Comparison of ENCODE assay signal across 1 cellular context in the genomic region with DNA sequence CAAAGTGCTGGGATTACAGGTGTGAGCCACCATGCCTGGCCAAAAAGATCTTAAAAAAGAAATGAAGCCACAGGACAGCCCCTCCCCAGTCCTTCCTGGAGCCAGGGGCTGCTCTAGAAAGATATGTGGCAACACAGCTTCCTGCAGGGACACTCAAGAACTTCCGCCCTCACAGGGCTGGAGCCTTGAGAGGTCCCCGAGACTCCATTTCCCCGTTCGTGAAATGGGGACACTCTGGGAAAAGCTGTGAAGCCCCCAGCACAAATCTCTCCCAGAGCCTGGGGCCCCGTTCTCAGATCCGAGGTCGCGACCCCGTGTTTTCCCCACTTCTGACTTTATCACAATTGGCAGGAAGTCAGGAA.
TF ChIP-seq lines count a peak whose summit lies in the region.

No MANE protein-coding gene starts in this region.

TF ChIP-seq in H1, 55 proteins besides CTCF, POLR2A, EP300 and RAD21:
- TF ChIP-seq SAP30 (IDR thresholded peaks at IDR 0.05; ENCODE audit: insufficient read depth, insufficient replicate concordance, low read length): no peak
- TF ChIP-seq TEAD4 (IDR thresholded peaks at IDR 0.05; ENCODE audit: low read depth, low read length): no peak
- TF ChIP-seq RXRA (IDR thresholded peaks at IDR 0.05; ENCODE audit: insufficient read depth, low read depth, low read length): no peak
- TF ChIP-seq, protein P1, sequence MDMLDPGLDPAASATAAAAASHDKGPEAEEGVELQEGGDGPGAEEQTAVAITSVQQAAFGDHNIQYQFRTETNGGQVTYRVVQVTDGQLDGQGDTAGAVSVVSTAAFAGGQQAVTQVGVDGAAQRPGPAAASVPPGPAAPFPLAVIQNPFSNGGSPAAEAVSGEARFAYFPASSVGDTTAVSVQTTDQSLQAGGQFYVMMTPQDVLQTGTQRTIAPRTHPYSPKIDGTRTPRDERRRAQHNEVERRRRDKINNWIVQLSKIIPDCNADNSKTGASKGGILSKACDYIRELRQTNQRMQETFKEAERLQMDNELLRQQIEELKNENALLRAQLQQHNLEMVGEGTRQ (IDR thresholded peaks at IDR 0.05; ENCODE audit: low read length): no peak
- TF ChIP-seq CREB1 (IDR thresholded peaks at IDR 0.05): no peak
- no peak for TF ChIP-seq BCL11A (IDR thresholded peaks at IDR 0.05; ENCODE audit: low read depth in 2 of 2, low read length in 2 of 2)
- TF ChIP-seq CBX8 (IDR thresholded peaks at IDR 0.05; ENCODE audit: borderline replicate concordance, low read depth, low read length): no peak
- no peak for TF ChIP-seq PHF8 (conservative IDR thresholded peaks at IDR 0.05; ENCODE audit: low read depth, low read length)
- no peak for TF ChIP-seq YY1 (IDR thresholded peaks at IDR 0.05; ENCODE audit: low read depth, low read length)
- TF ChIP-seq, protein P2, sequence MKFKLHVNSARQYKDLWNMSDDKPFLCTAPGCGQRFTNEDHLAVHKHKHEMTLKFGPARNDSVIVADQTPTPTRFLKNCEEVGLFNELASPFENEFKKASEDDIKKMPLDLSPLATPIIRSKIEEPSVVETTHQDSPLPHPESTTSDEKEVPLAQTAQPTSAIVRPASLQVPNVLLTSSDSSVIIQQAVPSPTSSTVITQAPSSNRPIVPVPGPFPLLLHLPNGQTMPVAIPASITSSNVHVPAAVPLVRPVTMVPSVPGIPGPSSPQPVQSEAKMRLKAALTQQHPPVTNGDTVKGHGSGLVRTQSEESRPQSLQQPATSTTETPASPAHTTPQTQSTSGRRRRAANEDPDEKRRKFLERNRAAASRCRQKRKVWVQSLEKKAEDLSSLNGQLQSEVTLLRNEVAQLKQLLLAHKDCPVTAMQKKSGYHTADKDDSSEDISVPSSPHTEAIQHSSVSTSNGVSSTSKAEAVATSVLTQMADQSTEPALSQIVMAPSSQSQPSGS (IDR thresholded peaks at IDR 0.05; ENCODE audit: low read length): no peak
- TF ChIP-seq SRF (IDR thresholded peaks at IDR 0.05; ENCODE audit: low read depth, low read length): no peak
- TF ChIP-seq TCF12 (IDR thresholded peaks at IDR 0.05; ENCODE audit: low read depth, low read length): no peak
- TF ChIP-seq ASH2L (IDR thresholded peaks at IDR 0.05; ENCODE audit: low read length): no peak
- no peak for TF ChIP-seq FOSL1 (IDR thresholded peaks at IDR 0.05; ENCODE audit: insufficient read depth, low read depth, low read length)
- TF ChIP-seq CHD1 (IDR thresholded peaks at IDR 0.05; ENCODE audit: low read depth, low read length): no peak
- TF ChIP-seq EGR1 (IDR thresholded peaks at IDR 0.05; ENCODE audit: borderline replicate concordance, low read depth, low read length): no peak
- no peak for TF ChIP-seq BRCA1 (IDR thresholded peaks at IDR 0.05; ENCODE audit: low read depth, low read length)
- TF ChIP-seq, protein P3, sequence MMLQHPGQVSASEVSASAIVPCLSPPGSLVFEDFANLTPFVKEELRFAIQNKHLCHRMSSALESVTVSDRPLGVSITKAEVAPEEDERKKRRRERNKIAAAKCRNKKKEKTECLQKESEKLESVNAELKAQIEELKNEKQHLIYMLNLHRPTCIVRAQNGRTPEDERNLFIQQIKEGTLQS (IDR thresholded peaks at IDR 0.05; ENCODE audit: insufficient read depth, low read depth, low read length): no peak
- no peak for TF ChIP-seq JUN (IDR thresholded peaks at IDR 0.05; ENCODE audit: low read depth, low read length)
